1 cellular context compared by ENCODE assay signal in the genomic region with DNA sequence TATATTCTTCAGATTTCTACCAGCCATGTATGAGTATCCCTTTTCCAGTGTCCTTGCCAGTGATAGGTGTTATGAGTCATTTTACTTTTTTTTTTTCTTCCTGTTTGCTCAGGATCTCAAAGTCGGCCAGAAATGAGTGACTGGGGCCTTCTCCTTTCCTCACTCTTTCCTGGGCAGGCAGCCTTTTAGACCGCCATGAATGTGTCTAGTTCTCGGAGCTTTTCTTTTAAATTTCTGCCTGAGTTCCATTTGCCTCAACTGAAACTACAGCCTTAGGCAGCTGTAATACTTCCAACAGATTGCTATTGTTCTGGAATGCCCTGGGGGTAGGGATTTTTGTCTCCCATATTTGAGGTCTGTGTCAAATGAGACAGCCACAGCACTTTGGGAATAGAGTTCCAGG.
TF ChIP-seq lines count a peak whose summit lies in the region.

No MANE protein-coding gene starts in this region.

TF ChIP-seq in IMR-90, 13 proteins besides CTCF, POLR2A, EP300 and RAD21 (continued from another document):
- TF ChIP-seq MAZ (IDR thresholded peaks at IDR 0.05; ENCODE audit: borderline replicate concordance, low read depth, low read length) (no peak), FOS (IDR thresholded peaks at IDR 0.05; ENCODE audit: low read depth, low read length) (0 out of 2 replicates have a peak, but pooled peaks have one; percentile 28)
- TF ChIP-seq, protein P1, sequence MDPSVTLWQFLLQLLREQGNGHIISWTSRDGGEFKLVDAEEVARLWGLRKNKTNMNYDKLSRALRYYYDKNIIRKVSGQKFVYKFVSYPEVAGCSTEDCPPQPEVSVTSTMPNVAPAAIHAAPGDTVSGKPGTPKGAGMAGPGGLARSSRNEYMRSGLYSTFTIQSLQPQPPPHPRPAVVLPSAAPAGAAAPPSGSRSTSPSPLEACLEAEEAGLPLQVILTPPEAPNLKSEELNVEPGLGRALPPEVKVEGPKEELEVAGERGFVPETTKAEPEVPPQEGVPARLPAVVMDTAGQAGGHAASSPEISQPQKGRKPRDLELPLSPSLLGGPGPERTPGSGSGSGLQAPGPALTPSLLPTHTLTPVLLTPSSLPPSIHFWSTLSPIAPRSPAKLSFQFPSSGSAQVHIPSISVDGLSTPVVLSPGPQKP (IDR thresholded peaks at IDR 0.05; ENCODE audit: borderline replicate concordance, low read depth, low read length), result no peak
